Comparison of ENCODE assay signal across 1 cellular context in the genomic region with DNA sequence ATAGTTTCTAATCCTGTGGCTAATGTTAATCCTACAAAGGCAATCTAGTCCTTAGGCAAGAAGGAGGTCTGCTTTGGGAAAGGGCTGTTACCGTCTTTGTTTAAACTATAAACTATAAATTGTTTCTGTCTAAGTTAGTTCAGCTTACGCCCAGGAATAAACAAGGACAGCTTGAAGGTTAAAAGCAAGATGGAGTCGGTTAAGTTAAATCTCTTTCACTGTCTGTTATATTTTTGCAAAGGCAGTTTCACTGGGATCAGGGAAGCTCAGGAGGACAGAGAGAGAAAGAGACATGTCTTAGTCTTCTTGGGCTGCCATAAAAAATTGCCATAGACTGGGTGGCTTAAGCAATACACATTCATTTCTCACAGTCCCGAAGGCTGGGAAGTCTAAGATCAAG.
TF ChIP-seq lines count a peak whose summit lies in the region.

No MANE protein-coding gene starts in this region.

TF ChIP-seq in K562, 482 proteins besides CTCF, POLR2A, EP300 and RAD21:
- TF ChIP-seq, protein P1, sequence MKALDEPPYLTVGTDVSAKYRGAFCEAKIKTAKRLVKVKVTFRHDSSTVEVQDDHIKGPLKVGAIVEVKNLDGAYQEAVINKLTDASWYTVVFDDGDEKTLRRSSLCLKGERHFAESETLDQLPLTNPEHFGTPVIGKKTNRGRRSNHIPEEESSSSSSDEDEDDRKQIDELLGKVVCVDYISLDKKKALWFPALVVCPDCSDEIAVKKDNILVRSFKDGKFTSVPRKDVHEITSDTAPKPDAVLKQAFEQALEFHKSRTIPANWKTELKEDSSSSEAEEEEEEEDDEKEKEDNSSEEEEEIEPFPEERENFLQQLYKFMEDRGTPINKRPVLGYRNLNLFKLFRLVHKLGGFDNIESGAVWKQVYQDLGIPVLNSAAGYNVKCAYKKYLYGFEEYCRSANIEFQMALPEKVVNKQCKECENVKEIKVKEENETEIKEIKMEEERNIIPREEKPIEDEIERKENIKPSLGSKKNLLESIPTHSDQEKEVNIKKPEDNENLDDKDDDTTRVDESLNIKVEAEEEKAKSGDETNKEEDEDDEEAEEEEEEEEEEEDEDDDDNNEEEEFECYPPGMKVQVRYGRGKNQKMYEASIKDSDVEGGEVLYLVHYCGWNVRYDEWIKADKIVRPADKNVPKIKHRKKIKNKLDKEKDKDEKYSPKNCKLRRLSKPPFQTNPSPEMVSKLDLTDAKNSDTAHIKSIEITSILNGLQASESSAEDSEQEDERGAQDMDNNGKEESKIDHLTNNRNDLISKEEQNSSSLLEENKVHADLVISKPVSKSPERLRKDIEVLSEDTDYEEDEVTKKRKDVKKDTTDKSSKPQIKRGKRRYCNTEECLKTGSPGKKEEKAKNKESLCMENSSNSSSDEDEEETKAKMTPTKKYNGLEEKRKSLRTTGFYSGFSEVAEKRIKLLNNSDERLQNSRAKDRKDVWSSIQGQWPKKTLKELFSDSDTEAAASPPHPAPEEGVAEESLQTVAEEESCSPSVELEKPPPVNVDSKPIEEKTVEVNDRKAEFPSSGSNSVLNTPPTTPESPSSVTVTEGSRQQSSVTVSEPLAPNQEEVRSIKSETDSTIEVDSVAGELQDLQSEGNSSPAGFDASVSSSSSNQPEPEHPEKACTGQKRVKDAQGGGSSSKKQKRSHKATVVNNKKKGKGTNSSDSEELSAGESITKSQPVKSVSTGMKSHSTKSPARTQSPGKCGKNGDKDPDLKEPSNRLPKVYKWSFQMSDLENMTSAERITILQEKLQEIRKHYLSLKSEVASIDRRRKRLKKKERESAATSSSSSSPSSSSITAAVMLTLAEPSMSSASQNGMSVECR (CRISPR knock-in tag; IDR thresholded peaks at IDR 0.05): no peak
- TF ChIP-seq, protein P2, sequence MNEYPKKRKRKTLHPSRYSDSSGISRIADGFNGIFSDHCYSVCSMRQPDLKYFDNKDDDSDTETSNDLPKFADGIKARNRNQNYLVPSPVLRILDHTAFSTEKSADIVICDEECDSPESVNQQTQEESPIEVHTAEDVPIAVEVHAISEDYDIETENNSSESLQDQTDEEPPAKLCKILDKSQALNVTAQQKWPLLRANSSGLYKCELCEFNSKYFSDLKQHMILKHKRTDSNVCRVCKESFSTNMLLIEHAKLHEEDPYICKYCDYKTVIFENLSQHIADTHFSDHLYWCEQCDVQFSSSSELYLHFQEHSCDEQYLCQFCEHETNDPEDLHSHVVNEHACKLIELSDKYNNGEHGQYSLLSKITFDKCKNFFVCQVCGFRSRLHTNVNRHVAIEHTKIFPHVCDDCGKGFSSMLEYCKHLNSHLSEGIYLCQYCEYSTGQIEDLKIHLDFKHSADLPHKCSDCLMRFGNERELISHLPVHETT (CRISPR knock-in tag; conservative IDR thresholded peaks at IDR 0.05 in 1 of 2, IDR thresholded peaks at IDR 0.05 in 1 of 2): peak in 1 of 2 experiments; percentile 62; a peak in 1 of 4 replicates
- TF ChIP-seq SRF (CRISPR knock-in tag; IDR thresholded peaks at IDR 0.05) (no peak), ZNF584 (CRISPR knock-in tag; IDR thresholded peaks at IDR 0.05; ENCODE audit: low read depth) (0 out of 2 replicates have a peak, but pooled peaks have one; percentile 55), ZNF766 (CRISPR knock-in tag; conservative IDR thresholded peaks at IDR 0.05) (peak; percentile 34; the same call in 1 of the 2 replicates), ZNF175 (CRISPR knock-in tag; IDR thresholded peaks at IDR 0.05; ENCODE audit: low read depth) (peak; percentile 86), ZNF589 (CRISPR knock-in tag; IDR thresholded peaks at IDR 0.05; ENCODE audit: low read depth) (0 out of 2 replicates have a peak, but pooled peaks have one; percentile 11)
TF ChIP-seq in K562: peak in this region for 5.
